ENCODE assay signal across 1 cellular context in genomic region chr2:73896362-73897239, GRCh38.
TF ChIP-seq lines count a peak whose summit lies in the region.

No MANE protein-coding gene starts in this region.

TF ChIP-seq in GM12878, 131 proteins besides CTCF, POLR2A, EP300 and RAD21 (continued from another document and continues in another):
- TF ChIP-seq ZBTB40 (IDR thresholded peaks at IDR 0.05; ENCODE audit: borderline replicate concordance), result no peak
- no peak for TF ChIP-seq BCLAF1 (IDR thresholded peaks at IDR 0.05)
- TF ChIP-seq DPF2 (IDR thresholded peaks at IDR 0.05), result peak; percentile 39; the same call in 1 of the 2 replicates
- no peak for TF ChIP-seq POLR2AphosphoS2 (IDR thresholded peaks at IDR 0.05; ENCODE audit: low read depth, low read length)
- no peak for TF ChIP-seq E4F1 (IDR thresholded peaks at IDR 0.05; ENCODE audit: borderline replicate concordance, partially characterized antibody)
- no peak for TF ChIP-seq RCOR1 (conservative IDR thresholded peaks at IDR 0.05; ENCODE audit: low read depth, low read length)
- peak; percentile 56 for TF ChIP-seq IKZF1 (conservative IDR thresholded peaks at IDR 0.05)
- no peak for TF ChIP-seq KDM1A (IDR thresholded peaks at IDR 0.05; ENCODE audit: borderline replicate concordance)
- TF ChIP-seq TCF12 (IDR thresholded peaks at IDR 0.05; ENCODE audit: low read depth, low read length), result 0 out of 2 replicates have a peak, but pooled peaks have one; percentile 46
- no peak for TF ChIP-seq STAT1 (conservative IDR thresholded peaks at IDR 0.05)
- peak; percentile 61; the same call in 1 of the 2 replicates for TF ChIP-seq PAX5 (IDR thresholded peaks at IDR 0.05; ENCODE audit: borderline replicate concordance, low read depth, low read length)
- no peak for TF ChIP-seq ZBTB4 (CRISPR knock-in tag; IDR thresholded peaks at IDR 0.05)
- TF ChIP-seq ZNF24 (IDR thresholded peaks at IDR 0.05), result peak; percentile 98
- TF ChIP-seq NR2F1 (conservative IDR thresholded peaks at IDR 0.05), result peak; percentile 98
- no peak for TF ChIP-seq EZH2 (IDR thresholded peaks at IDR 0.05; ENCODE audit: borderline replicate concordance, control insufficient read depth, low read depth, low read length)
- TF ChIP-seq SMARCA5 (IDR thresholded peaks at IDR 0.05), result no peak
- 0 out of 2 replicates have a peak, but pooled peaks have one; percentile 17 for TF ChIP-seq CREM (IDR thresholded peaks at IDR 0.05; ENCODE audit: low read depth)
- TF ChIP-seq ZBTB33 (IDR thresholded peaks at IDR 0.05), result no peak
- no peak for TF ChIP-seq FOXK2 (IDR thresholded peaks at IDR 0.05)
- no peak for TF ChIP-seq POLR2AphosphoS5 (IDR thresholded peaks at IDR 0.05; ENCODE audit: low read length)
- no peak for TF ChIP-seq SIN3A (IDR thresholded peaks at IDR 0.05; ENCODE audit: low read depth, low read length)
- peak; percentile 64 for TF ChIP-seq ZNF687 (IDR thresholded peaks at IDR 0.05)
- TF ChIP-seq NRF1 (conservative IDR thresholded peaks at IDR 0.05; ENCODE audit: low read depth, low read length), result no peak
- TF ChIP-seq HCFC1 (IDR thresholded peaks at IDR 0.05; ENCODE audit: low read length), result no peak
- peak; percentile 48; the same call in 1 of the 2 replicates for TF ChIP-seq BCL11A (IDR thresholded peaks at IDR 0.05; ENCODE audit: low read depth, low read length)
- no peak for TF ChIP-seq E2F4 (IDR thresholded peaks at IDR 0.05; ENCODE audit: low read depth, low read length)
- no peak for TF ChIP-seq SMAD5 (IDR thresholded peaks at IDR 0.05; ENCODE audit: low read depth)
- TF ChIP-seq ELK1 (IDR thresholded peaks at IDR 0.05; ENCODE audit: low read depth, low read length), result no peak
- TF ChIP-seq IRF4 (IDR thresholded peaks at IDR 0.05; ENCODE audit: low read depth, low read length), result no peak
